ENCODE assay signal across 29 cellular contexts in the genomic region with DNA sequence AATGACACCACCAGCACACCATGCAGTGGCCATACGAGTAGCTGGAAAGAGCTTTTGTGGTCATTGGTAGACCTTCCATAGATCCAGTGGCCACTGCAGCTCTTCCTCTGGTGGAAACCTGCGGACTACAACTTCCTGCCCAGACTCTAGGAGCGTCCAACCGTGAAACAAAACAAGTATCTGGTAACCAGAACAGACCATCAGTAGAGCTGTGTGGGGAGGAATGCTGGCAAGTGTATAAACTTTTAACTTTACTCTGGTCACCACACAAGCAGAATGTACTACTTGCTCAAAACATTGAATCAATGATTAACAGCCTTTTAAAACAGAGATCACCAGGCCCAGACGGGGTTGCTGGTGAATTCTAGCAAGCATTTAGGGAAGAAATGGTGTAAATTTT.
DNase-seq lines count a peak whose midpoint lies in the region; ATAC-seq and TF ChIP-seq lines count a peak whose summit lies in the region.
"Had no signal": no experiment of that assay in that cellular context is flagged by ENCODE, and none has a peak within 500 bp of the region (broad histone marks: within the 10 kb centered on the region; RNA-seq: fewer than 3 reads in every experiment).

No MANE protein-coding gene starts in this region.

- POLR2A ChIA-PET in naive thymus-derived CD8-positive, alpha-beta T cell (lab: Charles Lee), result no interaction called here

- WGBS in spleen, 5 donors, result 76 to 86% (median 81%) methylated on average over 5 of the region's 5 CpGs

- ATAC-seq in GM18907 (IDR thresholded peaks at IDR 0.05; ENCODE audit: unreplicated experiment) (peak; percentile 48), Right ventricle myocardium superior (ENCODE audit: poor library complexity) (no peak)
- ATAC-seq in naive thymus-derived CD8-positive, alpha-beta T cell, result no peak
- ATAC-seq: gastrocnemius medialis, GM23338, natural killer cell, Panc1 had no signal

- no peaks in the 10 kb centered on the region; the same call in none of the 2 replicates for H3K4me1 ChIP-seq in BE2C
- no peaks in the 10 kb centered on the region for H3K4me1 ChIP-seq in spleen
- H3K4me1 ChIP-seq: gastrocnemius medialis, tibial nerve had no signal

- H3K27ac Mint-ChIP-seq in naive thymus-derived CD8-positive, alpha-beta T cell, result no peak overlapping the region
- H3K27ac Mint-ChIP-seq: dendritic cell treated with granulocyte-macrophage colony-stimulating factor and Interleukin-4, amounts not matched to agents 40 ng/mL and 50 ng/mL, for 4 days; GM23338; immature natural killer cell; natural killer cell had no signal

- H3K4me3 Mint-ChIP-seq in naive thymus-derived CD8-positive, alpha-beta T cell, result no peak overlapping the region
- H3K4me3 Mint-ChIP-seq: central memory CD8-positive, alpha-beta T cell; dendritic cell treated with granulocyte-macrophage colony-stimulating factor and Interleukin-4, amounts not matched to agents 40 ng/mL and 50 ng/mL, for 4 days; GM23338; immature natural killer cell; natural killer cell had no signal

- no peaks in the 10 kb centered on the region for H3K27me3 Mint-ChIP-seq in naive thymus-derived CD8-positive, alpha-beta T cell
- H3K27me3 Mint-ChIP-seq: central memory CD8-positive, alpha-beta T cell; dendritic cell treated with granulocyte-macrophage colony-stimulating factor and Interleukin-4, amounts not matched to agents 40 ng/mL and 50 ng/mL, for 4 days had no signal

- no peaks in the 10 kb centered on the region for H3K36me3 Mint-ChIP-seq in naive thymus-derived CD8-positive, alpha-beta T cell
- H3K36me3 Mint-ChIP-seq: immature natural killer cell had no signal

- no peak overlapping the region for H3K4me3 ChIP-seq in BE2C (ENCODE audit: low read depth, low read length)
- no peak overlapping the region for H3K4me3 ChIP-seq in spleen
- H3K4me3 ChIP-seq: gastrocnemius medialis, GM23338, ovary, smooth muscle cell, tibial nerve had no signal

- TF ChIP-seq CTCF in BE2C (IDR thresholded peaks at IDR 0.05; ENCODE audit: low read depth, low read length) (no peak), spleen (IDR thresholded peaks at IDR 0.05 in 8 of 11, conservative IDR thresholded peaks at IDR 0.05 in 3 of 11) (no peak)

- H3K36me3 ChIP-seq in BE2C, result no peaks in the 10 kb centered on the region
- no peaks in the 10 kb centered on the region for H3K36me3 ChIP-seq in spleen
- H3K36me3 ChIP-seq: gastrocnemius medialis, ovary, tibial nerve, WERI-Rb-1 had no signal

- no peaks in the 10 kb centered on the region for H3K4me1 Mint-ChIP-seq in naive thymus-derived CD8-positive, alpha-beta T cell
- H3K4me1 Mint-ChIP-seq: central memory CD8-positive, alpha-beta T cell; GM23338; immature natural killer cell; natural killer cell had no signal

- H3K27me3 ChIP-seq in BE2C (no peaks in the 10 kb centered on the region), spleen (replicated peaks in 1 of 7) (no peaks in the 10 kb centered on the region)
- H3K27me3 ChIP-seq: gastrocnemius medialis, ovary, tibial nerve had no signal

- H3K9me3 Mint-ChIP-seq in naive thymus-derived CD8-positive, alpha-beta T cell, result peaks cover 0 to 13% (median 0%) of the 10 kb centered on the region in 9 donors
- H3K9me3 Mint-ChIP-seq: central memory CD8-positive, alpha-beta T cell had no signal

- DNase-seq in BE2C, result peak; percentile 34
- peak; percentile 15 for DNase-seq in NCI-H510A (lab: John Stamatoyannopoulos, UW)
- DNase-seq in kidney glomerular epithelial cell (lab: John Stamatoyannopoulos, UW), result peak; percentile 80
- DNase-seq in stimulated activated CD4-positive, alpha-beta T cell treated with anti-CD3 and anti-CD28 coated beads, Interleukin-1b, Interleukin-23, amount 100 ng/mL, for 48 hours, result no peak
- DNase-seq in Right ventricle myocardium superior, result no peak
- no peak for DNase-seq in naive thymus-derived CD8-positive, alpha-beta T cell
- DNase-seq in spleen, result no peak
- DNase-seq: activated CD4-positive, alpha-beta T cell treated with anti-CD3 and anti-CD28 coated beads, Interleukin-2, amount 50 U/mL, for 1 hour; activated naive CD4-positive, alpha-beta T cell treated with Interleukin-2 at 50 U/mL for 16 hours; DMS79; gastrocnemius medialis; GDM1; hippocampal formation; immature natural killer cell; natural killer cell; NCI-H146; NCI-H446; ovary; retina; SIG-M5; T1000; WERI-Rb-1 had no signal

- intact Hi-C loops in Right ventricle myocardium superior (cut with DNase I), result no loop called here
- intact Hi-C loops in spleen (cut with DNase I; ENCODE audit: low total_unique reads), result no loop called here

- H3K9me3 ChIP-seq in BE2C (no peaks in the 10 kb centered on the region), spleen (peaks cover 0 to 10% (median 0%) of the 10 kb centered on the region in 8 donors)
- H3K9me3 ChIP-seq: gastrocnemius medialis, ovary, tibial nerve had no signal

- TF ChIP-seq POLR2A in spleen (IDR thresholded peaks at IDR 0.05), result no peak

- no peak overlapping the region for H3K27ac ChIP-seq in spleen
- H3K27ac ChIP-seq: gastrocnemius medialis, ovary, tibial nerve, WERI-Rb-1 had no signal

Comparison
In these comparisons a context has a peak if more than half of its experiments do, and no peak if none do; other contexts are left out.
1. DNase-seq: peak in BE2C (single experiment), NCI-H510A (single experiment) and kidney glomerular epithelial cell (single experiment); none in stimulated activated CD4-positive, alpha-beta T cell treated with anti-CD3 and anti-CD28 coated beads, Interleukin-1b, Interleukin-23, amount 100 ng/mL, for 48 hours (single experiment), Right ventricle myocardium superior (single experiment), naive thymus-derived CD8-positive, alpha-beta T cell (0 of 10) and spleen (single experiment).